21 cellular contexts compared by ENCODE assay signal in genomic region chr2:126811101-126811500, GRCh38.
"Had no signal": no experiment of that assay in that cellular context is flagged by ENCODE, and none has a peak within 500 bp of the region (broad histone marks: within the 10 kb centered on the region; RNA-seq: fewer than 3 reads in every experiment).

No MANE protein-coding gene starts in this region.

- H3K9me3 Mint-ChIP-seq: stimulated activated naive CD8-positive, alpha-beta T cell treated with anti-CD3 and anti-CD28 coated beads, Interleukin-15, amount 100 ng/mL, for 72 hours had no signal

- H3K27me3 ChIP-seq: transverse colon had no signal

- H3K27ac Mint-ChIP-seq: naive B cell; nephron; stimulated activated memory B cell treated with anti-CD40 and anti-IgM and Interleukin-4, amounts not matched to agents 10 μg/mL and 1 μg/mL and 100 μg/mL, for 72 hours; stimulated activated naive CD8-positive, alpha-beta T cell treated with anti-CD3 and anti-CD28 coated beads, Interleukin-15, amount 100 ng/mL, for 72 hours had no signal

- H3K4me1 Mint-ChIP-seq: naive B cell; nephron; stimulated activated memory B cell treated with anti-CD40 and anti-IgM and Interleukin-4, amounts not matched to agents 10 μg/mL and 1 μg/mL and 100 μg/mL, for 72 hours; stimulated activated naive CD8-positive, alpha-beta T cell treated with anti-CD3 and anti-CD28 coated beads, Interleukin-15, amount 100 ng/mL, for 72 hours had no signal

- H3K4me3 Mint-ChIP-seq: naive B cell; nephron; stimulated activated memory B cell treated with anti-CD40 and anti-IgM and Interleukin-4, amounts not matched to agents 10 μg/mL and 1 μg/mL and 100 μg/mL, for 72 hours; stimulated activated naive CD8-positive, alpha-beta T cell treated with anti-CD3 and anti-CD28 coated beads, Interleukin-15, amount 100 ng/mL, for 72 hours had no signal

- H3K27ac ChIP-seq: coronary artery, heart left ventricle, psoas muscle, spleen, thoracic aorta, transverse colon had no signal

- ATAC-seq: heart left ventricle; psoas muscle; sciatic nerve; stimulated activated memory B cell treated with anti-CD40 and anti-IgM and Interleukin-4, amounts not matched to agents 10 μg/mL and 1 μg/mL and 100 μg/mL, for 72 hours; stimulated activated naive CD8-positive, alpha-beta T cell treated with anti-CD3 and anti-CD28 coated beads, Interleukin-15, amount 100 ng/mL, for 72 hours had no signal

- H3K4me1 ChIP-seq: heart left ventricle, psoas muscle, spleen, transverse colon had no signal

- FAIRE-seq: islet of Langerhans had no signal

- H3K36me3 Mint-ChIP-seq: naive B cell; stimulated activated memory B cell treated with anti-CD40 and anti-IgM and Interleukin-4, amounts not matched to agents 10 μg/mL and 1 μg/mL and 100 μg/mL, for 72 hours had no signal

- H3K4me3 ChIP-seq: coronary artery, heart left ventricle, psoas muscle, spleen, thoracic aorta, transverse colon had no signal

- H3K9me3 ChIP-seq: psoas muscle, thoracic aorta, transverse colon had no signal

- H3K36me3 ChIP-seq: heart left ventricle, spleen, thoracic aorta, transverse colon had no signal

- DNase-seq: effector CD4-positive, alpha-beta T cell; foreskin melanocyte; heart left ventricle; hypothalamus; kidney glomerular epithelial cell; mesendoderm; naive B cell; psoas muscle; retina; spleen; stimulated activated CD4-positive, alpha-beta T cell treated with anti-CD3 and anti-CD28 coated beads, Interleukin-15, amount 100 ng/mL, for 24 hours; stimulated activated CD4-positive, alpha-beta T cell treated with anti-CD3 and anti-CD28 coated beads, Interleukin-1b, Interleukin-23, amount 100 ng/mL, for 48 hours; stimulated activated CD4-positive, alpha-beta T cell treated with anti-CD3 and anti-CD28 coated beads, Interleukin-4, amount 100 ng/mL, for 24 hours; stimulated activated naive CD8-positive, alpha-beta T cell treated with anti-CD3 and anti-CD28 coated beads, Interleukin-15, amount 100 ng/mL, for 72 hours; transverse colon had no signal
